Comparison of ENCODE assay signal across 8 cellular contexts in the genomic region with DNA sequence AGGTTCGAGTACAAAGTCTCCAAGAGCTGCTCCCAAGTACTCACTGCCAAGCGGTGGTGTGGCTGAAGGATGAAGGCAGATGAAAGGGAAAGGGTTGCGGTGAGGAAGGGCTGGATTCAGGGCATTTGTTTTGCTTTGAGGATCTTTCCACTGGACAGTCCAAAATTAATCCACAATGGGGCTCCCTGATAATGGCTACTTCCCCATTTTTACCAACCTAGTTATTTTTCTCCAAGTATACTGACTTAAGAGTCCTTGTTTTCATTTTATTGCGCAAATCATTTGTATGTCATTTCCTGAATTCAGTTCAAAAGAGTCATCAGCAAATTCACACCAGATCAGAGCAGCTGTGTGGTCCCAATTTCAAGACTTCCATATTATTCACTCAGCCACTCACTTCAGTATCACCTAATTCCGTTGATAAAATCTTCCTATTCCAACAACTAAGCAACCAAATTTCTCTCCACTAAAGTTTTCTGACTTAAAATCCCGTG. TPM values are rescaled to one million over a fixed set of nuclear protein-coding genes. Genes with fewer than 3 reads are reported as not detected.
DNase-seq lines count a peak whose midpoint lies in the region; ATAC-seq and TF ChIP-seq lines count a peak whose summit lies in the region.

No MANE protein-coding gene starts in this region.

- peaks cover 43% of the 10 kb centered on the region for H3F3A ChIP-seq in PC-9 (ENCODE audit: insufficient read depth, low read depth)

- H3K27ac Mint-ChIP-seq in naive thymus-derived CD4-positive, alpha-beta T cell, result peak overlapping the region in 4 of 9 donors; percentile 40 to 75 (median 52)

- H3K4me1 ChIP-seq in ES-I3 (ENCODE audit: insufficient read depth, low read length), result peaks cover 15% of the 10 kb centered on the region
- peaks cover 77% of the 10 kb centered on the region for H3K4me1 ChIP-seq in PC-9 (replicated peaks; ENCODE audit: insufficient read depth)
- H3K4me1 ChIP-seq in endocrine pancreas (ENCODE audit: control insufficient read depth, insufficient read depth, low read length), result peaks cover 30% of the 10 kb centered on the region
- H3K4me1 ChIP-seq in naive thymus-derived CD4-positive, alpha-beta T cell (ENCODE audit: control insufficient read depth in 2 of 2, insufficient read depth in 2 of 2, low read length in 2 of 2), result peaks cover 0 to 5% of the 10 kb centered on the region in 2 donors

- H4K20me1 ChIP-seq in PC-9 (ENCODE audit: insufficient read depth), result no peaks in the 10 kb centered on the region

- DNase-seq in PC-9 (peak in 1 of 2 experiments; percentile 78), SHP77 treated with DMSO at 0.1 percent for 48 hours (lab: John Stamatoyannopoulos, UW) (no peak)
- DNase-seq in naive thymus-derived CD4-positive, alpha-beta T cell, result peak in 1 of 9 donors; percentile 9

- H3K4me2 ChIP-seq in PC-9, result peak overlapping the region; percentile 81

- peaks cover 13 to 24% (median 19%) of the 10 kb centered on the region in 7 donors for H3K4me1 Mint-ChIP-seq in naive thymus-derived CD4-positive, alpha-beta T cell

- intact Hi-C loops in PC-9 (cut with micrococcal nuclease; ENCODE audit: unreplicated experiment), result loop anchor here (10.0 kb wide), 1 partner anchor 1190 kb away; the partner anchor contains the start of gene PDE11A
- intact Hi-C loops in naive thymus-derived CD4-positive, alpha-beta T cell (cut with micrococcal nuclease), result loop anchor here (2.0 to 10.0 kb wide), 5 partner anchors 46 to 1070 kb away; partner anchors contain the start of genes OSBPL6 (in 1 of the 2), PJVK (in 1 of the 2) and PRKRA (in 1 of the 2)

- H3K9ac ChIP-seq in ES-I3 (ENCODE audit: low read depth, low read length) (peak overlapping the region; percentile 94; the same call in 1 of the 2 replicates), endocrine pancreas (ENCODE audit: control insufficient read depth, insufficient read depth, low read length) (peak overlapping the region; percentile 60)

- H3K4me3 Mint-ChIP-seq in naive thymus-derived CD4-positive, alpha-beta T cell, result peak overlapping the region; percentile 59 to 91 (median 82)

- H3K9me2 ChIP-seq in PC-9 (ENCODE audit: insufficient read depth), result no peaks in the 10 kb centered on the region

- H3K27me3 ChIP-seq in PC-9 (ENCODE audit: insufficient read depth, low read depth) (no peaks in the 10 kb centered on the region), endocrine pancreas (ENCODE audit: control insufficient read depth, insufficient read depth, low read length) (no peaks in the 10 kb centered on the region)
- H3K27me3 ChIP-seq in naive thymus-derived CD4-positive, alpha-beta T cell (ENCODE audit: control insufficient read depth in 2 of 2, insufficient read depth in 2 of 2, low read length in 2 of 2), result no peaks in the 10 kb centered on the region

- BruUV-seq in PC-9 (replicated peaks; lab: Mats Ljungman, UMichigan), result TSS peak; percentile 73

- CTCF ChIA-PET in PC-9 (lab: Charles Lee), result no interaction called here
- CTCF ChIA-PET in naive thymus-derived CD4-positive, alpha-beta T cell (lab: Charles Lee), result no interaction called here

- H3K27ac ChIP-seq in PC-9, result peak overlapping the region; percentile 42
- peak overlapping the region; percentile 21 for H3K27ac ChIP-seq in naive thymus-derived CD4-positive, alpha-beta T cell (ENCODE audit: low read depth, low read length)

- H3K36me3 ChIP-seq in ES-I3 (ENCODE audit: insufficient read depth, low read length), result no peaks in the 10 kb centered on the region
- H3K36me3 ChIP-seq in PC-9 (ENCODE audit: low read depth), result no peaks in the 10 kb centered on the region
- H3K36me3 ChIP-seq in endocrine pancreas (ENCODE audit: control insufficient read depth, insufficient read depth, low read length), result no peaks in the 10 kb centered on the region
- H3K36me3 ChIP-seq in naive thymus-derived CD4-positive, alpha-beta T cell (ENCODE audit: control insufficient read depth in 2 of 3, insufficient read depth in 3 of 3, low read length in 3 of 3), result no peaks in the 10 kb centered on the region

- H2AFZ ChIP-seq in PC-9, result peak overlapping the region; percentile 81

- peak overlapping the region; percentile 95 for H3K4me3 ChIP-seq in PC-9
- peak overlapping the region; percentile 64 for H3K4me3 ChIP-seq in endocrine pancreas (ENCODE audit: control insufficient read depth, insufficient read depth, low read length)
- H3K4me3 ChIP-seq in naive thymus-derived CD4-positive, alpha-beta T cell (ENCODE audit: low read length), result peak overlapping the region; percentile 42

- no peak for TF ChIP-seq CTCF in PC-9 (conservative IDR thresholded peaks at IDR 0.05)

- H3K9me3 ChIP-seq in ES-I3 (ENCODE audit: control insufficient read depth, insufficient read depth, low read length) (no peaks in the 10 kb centered on the region), PC-9 (ENCODE audit: insufficient read depth, low read depth) (no peaks in the 10 kb centered on the region), endocrine pancreas (ENCODE audit: control insufficient read depth, low read length) (no peaks in the 10 kb centered on the region)
- no peaks in the 10 kb centered on the region for H3K9me3 ChIP-seq in naive thymus-derived CD4-positive, alpha-beta T cell (ENCODE audit: control insufficient read depth in 2 of 3, low read length in 3 of 3)

- H3K36me3 Mint-ChIP-seq in naive thymus-derived CD4-positive, alpha-beta T cell, result peaks cover 0 to 9% (median 0%) of the 10 kb centered on the region in 5 donors

- H3K9me3 Mint-ChIP-seq in naive thymus-derived CD4-positive, alpha-beta T cell, result peaks cover 0 to 3% (median 0%) of the 10 kb centered on the region in 11 donors

- peaks cover 39% of the 10 kb centered on the region for H3K79me2 ChIP-seq in PC-9 (ENCODE audit: low read depth)

- POLR2A ChIA-PET in PC-9 (lab: Charles Lee; ENCODE audit: unreplicated experiment), result no interaction called here
- POLR2A ChIA-PET in naive thymus-derived CD4-positive, alpha-beta T cell (lab: Charles Lee), result no interaction called here

- ATAC-seq in naive thymus-derived CD4-positive, alpha-beta T cell, result peak; percentile 45
- ATAC-seq in GM21381 (IDR thresholded peaks at IDR 0.05; ENCODE audit: unreplicated experiment), result no peak
- ATAC-seq in HG03135 (IDR thresholded peaks at IDR 0.05; ENCODE audit: unreplicated experiment), result no peak
- no peak for ATAC-seq in GM21825 (IDR thresholded peaks at IDR 0.05; ENCODE audit: unreplicated experiment)

- H3K27me3 Mint-ChIP-seq in naive thymus-derived CD4-positive, alpha-beta T cell, result peaks cover 34 to 48% (median 38%) of the 10 kb centered on the region in 5 donors

RNA-seq across cellular contexts. Expression of gene SESTD1, which starts 0.5 kb away (rescaled TPM):
- total RNA-seq in PC-9 (2021), result 208 and 279 TPM in 2 replicates
- 10 to 100 TPM in 2 of 5 experiments, 1 to 10 TPM in 3; 6.1 to 23.2 (median 8.1) TPM for total RNA-seq in naive thymus-derived CD4-positive, alpha-beta T cell
- polyA plus RNA-seq in naive thymus-derived CD4-positive, alpha-beta T cell, result 1 to 10 TPM; 1.2 to 2.5 TPM

Comparison
In these comparisons a context has a peak if more than half of its experiments do, and no peak if none do; other contexts are left out.
1. H3K4me3 ChIP-seq: peak in every context shown above with its lines; median percentile 95 in PC-9; 64 in endocrine pancreas; 42 in naive thymus-derived CD4-positive, alpha-beta T cell.